Comparison of ENCODE assay signal across 1 cellular context in the genomic region with DNA sequence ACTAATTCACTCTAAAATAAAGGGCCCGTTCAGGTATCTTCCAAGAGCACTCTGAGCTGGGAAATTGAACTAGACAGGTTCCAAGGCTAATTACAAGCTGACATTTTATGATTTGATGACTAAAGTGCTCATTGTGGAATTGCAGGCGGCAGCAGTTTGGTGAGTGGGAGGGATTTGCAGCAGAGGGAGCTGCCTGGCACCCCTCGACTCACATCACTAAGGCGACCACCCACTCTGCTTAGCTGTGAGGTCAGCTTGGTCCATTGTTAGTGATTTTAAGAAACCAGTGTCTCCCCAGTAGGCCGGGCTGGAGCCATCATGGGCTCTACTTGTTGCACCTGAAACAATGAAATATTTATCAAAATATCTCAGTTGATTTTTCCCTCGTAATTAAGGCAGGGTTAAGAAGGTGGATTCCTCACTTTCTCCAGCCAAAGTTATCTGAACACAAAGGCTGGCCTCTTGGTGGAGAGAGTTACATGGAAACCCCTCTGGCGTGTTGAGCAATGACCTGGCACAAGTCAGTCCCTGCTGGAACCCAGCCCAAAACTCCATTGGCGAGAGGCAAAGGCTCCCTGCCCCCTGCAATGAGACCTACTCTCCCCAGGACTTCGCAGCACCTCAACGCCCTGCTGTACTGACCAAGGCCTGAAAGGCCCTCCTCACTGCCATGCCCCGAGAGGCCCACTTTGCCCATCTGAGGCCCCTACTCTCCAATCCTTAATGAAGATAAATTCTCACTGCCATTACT.
A peak's percentile ranks its signal among the peaks of the same experiment; 100 is the strongest.
TF ChIP-seq lines count a peak whose summit lies in the region.

No MANE protein-coding gene starts in this region.

TF ChIP-seq in HEK293, 187 proteins besides CTCF, POLR2A, EP300 and RAD21 (continued from another document):
- TF ChIP-seq, protein P1, sequence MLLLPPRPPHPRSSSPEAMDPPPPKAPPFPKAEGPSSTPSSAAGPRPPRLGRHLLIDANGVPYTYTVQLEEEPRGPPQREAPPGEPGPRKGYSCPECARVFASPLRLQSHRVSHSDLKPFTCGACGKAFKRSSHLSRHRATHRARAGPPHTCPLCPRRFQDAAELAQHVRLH (tag by site-specific recombination; IDR thresholded peaks at IDR 0.05), result no peak
- TF ChIP-seq ZFHX2 (tag by site-specific recombination; conservative IDR thresholded peaks at IDR 0.05) (peak; percentile 70), SP3 (tag by site-specific recombination; IDR thresholded peaks at IDR 0.05) (no peak), ZNF10 (tag by site-specific recombination; IDR thresholded peaks at IDR 0.05) (no peak), ZNF324 (tag by site-specific recombination; IDR thresholded peaks at IDR 0.05) (no peak), ZNF146 (tag by site-specific recombination; IDR thresholded peaks at IDR 0.05) (no peak), ZNF777 (tag by site-specific recombination; IDR thresholded peaks at IDR 0.05; ENCODE audit: borderline replicate concordance) (no peak), ZNF670 (tag by site-specific recombination; IDR thresholded peaks at IDR 0.05; ENCODE audit: low read depth) (no peak), EGR2 (tag by site-specific recombination; IDR thresholded peaks at IDR 0.05; ENCODE audit: low read depth) (peak; percentile 37; the same call in 1 of the 2 replicates), FEZF1 (tag by site-specific recombination; IDR thresholded peaks at IDR 0.05) (no peak)
- TF ChIP-seq, protein P2, sequence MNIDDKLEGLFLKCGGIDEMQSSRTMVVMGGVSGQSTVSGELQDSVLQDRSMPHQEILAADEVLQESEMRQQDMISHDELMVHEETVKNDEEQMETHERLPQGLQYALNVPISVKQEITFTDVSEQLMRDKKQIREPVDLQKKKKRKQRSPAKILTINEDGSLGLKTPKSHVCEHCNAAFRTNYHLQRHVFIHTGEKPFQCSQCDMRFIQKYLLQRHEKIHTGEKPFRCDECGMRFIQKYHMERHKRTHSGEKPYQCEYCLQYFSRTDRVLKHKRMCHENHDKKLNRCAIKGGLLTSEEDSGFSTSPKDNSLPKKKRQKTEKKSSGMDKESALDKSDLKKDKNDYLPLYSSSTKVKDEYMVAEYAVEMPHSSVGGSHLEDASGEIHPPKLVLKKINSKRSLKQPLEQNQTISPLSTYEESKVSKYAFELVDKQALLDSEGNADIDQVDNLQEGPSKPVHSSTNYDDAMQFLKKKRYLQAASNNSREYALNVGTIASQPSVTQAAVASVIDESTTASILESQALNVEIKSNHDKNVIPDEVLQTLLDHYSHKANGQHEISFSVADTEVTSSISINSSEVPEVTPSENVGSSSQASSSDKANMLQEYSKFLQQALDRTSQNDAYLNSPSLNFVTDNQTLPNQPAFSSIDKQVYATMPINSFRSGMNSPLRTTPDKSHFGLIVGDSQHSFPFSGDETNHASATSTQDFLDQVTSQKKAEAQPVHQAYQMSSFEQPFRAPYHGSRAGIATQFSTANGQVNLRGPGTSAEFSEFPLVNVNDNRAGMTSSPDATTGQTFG (tag by site-specific recombination; IDR thresholded peaks at IDR 0.05; ENCODE audit: borderline replicate concordance), result no peak
